Comparison of ENCODE assay signal across 20 cellular contexts in genomic region chr20:8640461-8640860, GRCh38.
DNase-seq lines count a peak whose midpoint lies in the region; ATAC-seq, FAIRE-seq and TF ChIP-seq lines count a peak whose summit lies in the region.
"Had no signal": no experiment of that assay in that cellular context is flagged by ENCODE, and none has a peak within 500 bp of the region (broad histone marks: within the 10 kb centered on the region; RNA-seq: fewer than 3 reads in every experiment).

No MANE protein-coding gene starts in this region.

- no peak for ATAC-seq in A549
- ATAC-seq in activated naive CD8-positive, alpha-beta T cell treated with anti-CD3 and anti-CD28 coated beads, Interleukin-2, amount 50 U/mL, for 24 hours: no peak
- ATAC-seq: HCT116, HepG2 had no signal

- no peak overlapping the region for H3K9ac ChIP-seq in Karpas-422 (ENCODE audit: low read length)

- H3K4me2 ChIP-seq in A549 (no peak overlapping the region), Karpas-422 (ENCODE audit: low read depth, low read length, poor library complexity, severe bottlenecking) (no peak overlapping the region)

- CTCF ChIA-PET in A549 (lab: Yijun Ruan, JAX): no interaction called here
- CTCF ChIA-PET in activated CD4-positive, alpha-beta memory T cell treated with anti-CD3 and anti-CD28 coated beads, Interleukin-2, amount 10 ng/mL, durations not matched to agents 7 days and 5 days (lab: Charles Lee): no interaction called here

- no peak for DNase-seq in A549 (ENCODE audit: low read depth in 1 of 2, low spot score in 1 of 2)
- peak; percentile 15 for DNase-seq in NCI-H69 (lab: John Stamatoyannopoulos, UW)
- peak; percentile 50 for DNase-seq in kidney glomerular epithelial cell (lab: John Stamatoyannopoulos, UW)
- peak; percentile 18 for DNase-seq in renal cortical epithelial cell (ENCODE audit: low read depth)
- no peak for DNase-seq in activated CD4-positive, alpha-beta memory T cell treated with anti-CD3 and anti-CD28 coated beads, Interleukin-2, amount 10 ng/mL, durations not matched to agents 7 days and 5 days
- DNase-seq in activated naive CD8-positive, alpha-beta T cell treated with anti-CD3 and anti-CD28 coated beads, Interleukin-2, amount 50 U/mL, for 24 hours: no peak
- no peak for DNase-seq in Karpas-422
- DNase-seq: C1 segment of cervical spinal cord; Calu3; CD4-positive, alpha-beta T cell; DMS 273 treated with DMSO at 0.1 percent for 48 hours; DMS79; GDM1 had no signal

- no peak for TF ChIP-seq POLR2A in A549 (IDR thresholded peaks at IDR 0.05; ENCODE audit: low read length)

- WGBS in A549 (ENCODE audit: missing lambda C conversion rate): 21% methylated on average over 4 of the region's 4 CpGs

- no peak overlapping the region for H3K27ac Mint-ChIP-seq in activated CD4-positive, alpha-beta memory T cell treated with anti-CD3 and anti-CD28 coated beads, Interleukin-2, amount 10 ng/mL, durations not matched to agents 7 days and 5 days
- H3K27ac Mint-ChIP-seq in activated naive CD8-positive, alpha-beta T cell treated with anti-CD3 and anti-CD28 coated beads, Interleukin-2, amount 50 U/mL, for 24 hours: no peak overlapping the region
- H3K27ac Mint-ChIP-seq: B cell; CD4-positive, alpha-beta T cell had no signal

- H2AFZ ChIP-seq in Karpas-422 (ENCODE audit: low read length): no peak overlapping the region

- no peaks in the 10 kb centered on the region for H4K20me1 ChIP-seq in Karpas-422 (ENCODE audit: insufficient read depth, low read depth, low read length)

- no peaks in the 10 kb centered on the region for H3K27me3 ChIP-seq in Karpas-422 (ENCODE audit: low read length)

- TF ChIP-seq RAD21 in A549 (conservative IDR thresholded peaks at IDR 0.05 in 1 of 2, IDR thresholded peaks at IDR 0.05 in 1 of 2): no peak

- TF ChIP-seq CTCF in A549 (IDR thresholded peaks at IDR 0.05): no peak

- no peak for TF ChIP-seq EP300 in A549 (IDR thresholded peaks at IDR 0.05)

- no peak overlapping the region for H3K4me3 ChIP-seq in A549
- H3K4me3 ChIP-seq in Karpas-422 (ENCODE audit: low read length): no peak overlapping the region

- H3K36me3 Mint-ChIP-seq in activated CD4-positive, alpha-beta memory T cell treated with anti-CD3 and anti-CD28 coated beads, Interleukin-2, amount 10 ng/mL, durations not matched to agents 7 days and 5 days (ENCODE audit: low read depth): no peaks in the 10 kb centered on the region
- H3K36me3 Mint-ChIP-seq in activated naive CD8-positive, alpha-beta T cell treated with anti-CD3 and anti-CD28 coated beads, Interleukin-2, amount 50 U/mL, for 24 hours (ENCODE audit: low read depth): peaks cover 2% of the 10 kb centered on the region

- no peaks in the 10 kb centered on the region for H3K36me3 ChIP-seq in Karpas-422 (ENCODE audit: insufficient read depth, low read length)

- H3K79me2 ChIP-seq in Karpas-422 (ENCODE audit: low read length): no peaks in the 10 kb centered on the region

- peak; percentile 63 for FAIRE-seq in A549 (lab: Jason Lieb, UNC)
- FAIRE-seq: GM12892, H54, HepG2, HTR-8/SVneo had no signal

- no peaks in the 10 kb centered on the region for H3K4me1 ChIP-seq in A549
- no peaks in the 10 kb centered on the region for H3K4me1 ChIP-seq in Karpas-422 (ENCODE audit: low read length)

- H3K27ac ChIP-seq in A549 (no peak overlapping the region), Karpas-422 (ENCODE audit: low read length) (no peak overlapping the region)
- H3K27ac ChIP-seq: 22Rv1 had no signal

- POLR2A ChIA-PET in A549 (lab: Yijun Ruan, JAX): no interaction called here
- POLR2A ChIA-PET in activated CD4-positive, alpha-beta memory T cell treated with anti-CD3 and anti-CD28 coated beads, Interleukin-2, amount 10 ng/mL, durations not matched to agents 7 days and 5 days (lab: Charles Lee): no interaction called here

- no peak overlapping the region for H3K4me3 Mint-ChIP-seq in activated CD4-positive, alpha-beta memory T cell treated with anti-CD3 and anti-CD28 coated beads, Interleukin-2, amount 10 ng/mL, durations not matched to agents 7 days and 5 days
- H3K4me3 Mint-ChIP-seq in activated naive CD8-positive, alpha-beta T cell treated with anti-CD3 and anti-CD28 coated beads, Interleukin-2, amount 50 U/mL, for 24 hours: no peak overlapping the region
- H3K4me3 Mint-ChIP-seq: B cell; CD4-positive, alpha-beta T cell had no signal

- H3K27me3 Mint-ChIP-seq in activated CD4-positive, alpha-beta memory T cell treated with anti-CD3 and anti-CD28 coated beads, Interleukin-2, amount 10 ng/mL, durations not matched to agents 7 days and 5 days: no peaks in the 10 kb centered on the region
- H3K27me3 Mint-ChIP-seq in activated naive CD8-positive, alpha-beta T cell treated with anti-CD3 and anti-CD28 coated beads, Interleukin-2, amount 50 U/mL, for 24 hours: no peaks in the 10 kb centered on the region
- H3K27me3 Mint-ChIP-seq: B cell; CD4-positive, alpha-beta T cell had no signal

- no peaks in the 10 kb centered on the region for H3K9me2 ChIP-seq in Karpas-422 (replicated peaks; ENCODE audit: insufficient read depth, low read length)

- H3K9me3 Mint-ChIP-seq in activated CD4-positive, alpha-beta memory T cell treated with anti-CD3 and anti-CD28 coated beads, Interleukin-2, amount 10 ng/mL, durations not matched to agents 7 days and 5 days: peaks cover 2% of the 10 kb centered on the region
- H3K9me3 Mint-ChIP-seq in activated naive CD8-positive, alpha-beta T cell treated with anti-CD3 and anti-CD28 coated beads, Interleukin-2, amount 50 U/mL, for 24 hours: no peaks in the 10 kb centered on the region
- H3K9me3 Mint-ChIP-seq: CD4-positive, alpha-beta T cell had no signal

- H3K4me1 Mint-ChIP-seq in activated CD4-positive, alpha-beta memory T cell treated with anti-CD3 and anti-CD28 coated beads, Interleukin-2, amount 10 ng/mL, durations not matched to agents 7 days and 5 days: no peaks in the 10 kb centered on the region
- H3K4me1 Mint-ChIP-seq in activated naive CD8-positive, alpha-beta T cell treated with anti-CD3 and anti-CD28 coated beads, Interleukin-2, amount 50 U/mL, for 24 hours: no peaks in the 10 kb centered on the region
- H3K4me1 Mint-ChIP-seq: B cell had no signal

- H3K9me3 ChIP-seq in A549 (no peaks in the 10 kb centered on the region; the same call in 2 of the 3 replicates), Karpas-422 (ENCODE audit: low read length) (no peaks in the 10 kb centered on the region)

TF ChIP-seq in A549, 52 proteins besides CTCF, POLR2A, EP300 and RAD21:
- TF ChIP-seq HEYL (CRISPR knock-in tag; IDR thresholded peaks at IDR 0.05): no peak
- no peak for TF ChIP-seq FOSB (CRISPR knock-in tag; IDR thresholded peaks at IDR 0.05)
- TF ChIP-seq TP53 (CRISPR knock-in tag; IDR thresholded peaks at IDR 0.05): no peak
- no peak for TF ChIP-seq PBX3 (IDR thresholded peaks at IDR 0.05)
- TF ChIP-seq BHLHE40 (IDR thresholded peaks at IDR 0.05; ENCODE audit: low read depth, low read length): no peak
- no peak for TF ChIP-seq RARB (CRISPR knock-in tag; IDR thresholded peaks at IDR 0.05)
- no peak for TF ChIP-seq MYC (IDR thresholded peaks at IDR 0.05; ENCODE audit: borderline replicate concordance, low read length)

Comparison
In these comparisons a context has a peak if more than half of its experiments do, and no peak if none do; other contexts are left out.
1. DNase-seq: peak in NCI-H69 (single experiment), kidney glomerular epithelial cell (single experiment) and renal cortical epithelial cell (single experiment); none in A549 (0 of 2), activated CD4-positive, alpha-beta memory T cell treated with anti-CD3 and anti-CD28 coated beads, Interleukin-2, amount 10 ng/mL, durations not matched to agents 7 days and 5 days (single experiment), activated naive CD8-positive, alpha-beta T cell treated with anti-CD3 and anti-CD28 coated beads, Interleukin-2, amount 50 U/mL, for 24 hours (single experiment) and Karpas-422 (single experiment).